ENCODE assay signal across 1 cellular context in the genomic region with DNA sequence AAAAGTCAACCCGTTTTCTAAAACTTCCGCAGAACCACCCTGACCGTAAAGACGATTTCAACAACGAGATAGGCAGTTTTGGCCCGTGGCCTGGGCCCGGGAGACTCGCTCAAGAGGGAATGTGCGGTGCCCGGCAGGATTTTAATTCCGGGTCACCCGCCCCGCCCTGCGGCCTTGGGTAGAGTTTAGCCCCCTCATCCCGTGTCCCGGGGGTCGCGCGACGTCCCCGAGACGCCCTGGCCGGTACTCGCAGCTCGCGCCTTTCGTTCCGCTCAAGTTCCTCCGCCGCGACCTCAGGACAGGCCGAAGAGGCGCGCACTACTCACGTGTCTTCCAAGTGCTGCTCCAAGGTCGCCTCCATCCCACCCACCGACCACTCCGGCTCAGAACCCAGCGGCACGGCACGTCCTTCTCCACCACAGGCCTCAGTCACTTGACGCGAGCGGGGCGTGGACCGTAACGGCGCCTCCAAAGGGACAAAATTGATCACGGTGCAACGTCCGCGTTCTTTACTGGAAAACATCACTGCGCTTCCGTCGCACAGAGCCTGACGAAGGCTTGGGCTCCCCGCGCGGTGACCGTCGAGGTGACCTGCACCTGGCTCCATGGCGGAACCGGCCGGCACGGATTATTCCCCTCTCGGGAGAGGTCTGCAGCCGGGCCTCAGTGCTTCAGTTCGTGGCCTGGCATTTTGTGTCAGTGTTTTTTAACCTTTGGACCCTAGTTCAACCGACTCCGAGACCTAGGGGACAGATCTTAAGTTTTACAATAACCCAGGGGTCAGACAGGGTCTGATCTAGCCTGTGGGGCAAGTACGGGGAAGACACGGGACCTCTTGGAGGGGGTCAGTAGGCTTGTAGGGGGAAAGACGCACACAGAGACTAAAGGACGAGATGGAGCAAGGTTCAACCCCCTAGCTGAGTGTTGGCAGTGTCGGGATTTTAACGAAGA.
TF ChIP-seq lines count a peak whose summit lies in the region.

A gene (minus strand): TSS at position 435 of the 951 bp plus-strand sequence. CDS start 74 bp downstream, at position 361.

TF ChIP-seq in HepG2, 621 proteins besides CTCF, POLR2A, EP300 and RAD21 (continued from another document and continues in another):
- TF ChIP-seq THYN1 (CRISPR knock-in tag; IDR thresholded peaks at IDR 0.05; ENCODE audit: borderline replicate concordance, low read depth) (no peak), MIER2 (CRISPR knock-in tag; IDR thresholded peaks at IDR 0.05) (peak; percentile 70), RBM22 (optimal IDR thresholded peaks at IDR 0.05; ENCODE audit: low read length) (no peak), STAT5B (CRISPR knock-in tag; IDR thresholded peaks at IDR 0.05) (no peak; the same call in 1 of the 2 replicates), ETV6 (CRISPR knock-in tag; conservative IDR thresholded peaks at IDR 0.05) (peak; percentile 82), MYC (CRISPR knock-in tag; IDR thresholded peaks at IDR 0.05; ENCODE audit: borderline replicate concordance) (peak; percentile 93), KLF15 (CRISPR knock-in tag; IDR thresholded peaks at IDR 0.05; ENCODE audit: borderline replicate concordance) (no peak; the same call in 1 of the 2 replicates), MEF2D (CRISPR knock-in tag; IDR thresholded peaks at IDR 0.05) (peak; percentile 87), TARDBP (CRISPR knock-in tag; IDR thresholded peaks at IDR 0.05) (peak; percentile 98), SMARCE1 (IDR thresholded peaks at IDR 0.05; ENCODE audit: borderline replicate concordance) (no peak), NFYC (CRISPR knock-in tag; IDR thresholded peaks at IDR 0.05) (peak; percentile 59; the same call in 1 of the 2 replicates), ZNF749 (CRISPR knock-in tag; IDR thresholded peaks at IDR 0.05; ENCODE audit: borderline replicate concordance) (peak; percentile 93; the same call in 1 of the 2 replicates), ZBTB42 (CRISPR knock-in tag; IDR thresholded peaks at IDR 0.05) (peak; percentile 83; the same call in 1 of the 2 replicates), GATAD1 (CRISPR knock-in tag; IDR thresholded peaks at IDR 0.05) (peak; percentile 97), HNF4A (CRISPR knock-in tag; IDR thresholded peaks at IDR 0.05) (peak; percentile 79), ELF3 (CRISPR knock-in tag; IDR thresholded peaks at IDR 0.05) (peak; percentile 80), FOSL1 (CRISPR knock-in tag; IDR thresholded peaks at IDR 0.05; ENCODE audit: borderline replicate concordance) (no peak), TRIM24 (CRISPR knock-in tag; IDR thresholded peaks at IDR 0.05) (no peak), ZSCAN9 (CRISPR knock-in tag; IDR thresholded peaks at IDR 0.05; ENCODE audit: borderline replicate concordance) (peak; percentile 82), HIVEP1 (CRISPR knock-in tag; IDR thresholded peaks at IDR 0.05) (peak; percentile 51; the same call in 1 of the 2 replicates), TOPORS (CRISPR knock-in tag; IDR thresholded peaks at IDR 0.05) (peak; percentile 66; the same call in 1 of the 2 replicates), SNRNP70 (IDR thresholded peaks at IDR 0.05; ENCODE audit: low read depth, low read length) (no peak), RELA (CRISPR knock-in tag; IDR thresholded peaks at IDR 0.05) (no peak), HMG20A (CRISPR knock-in tag; IDR thresholded peaks at IDR 0.05; ENCODE audit: borderline replicate concordance) (no peak; the same call in 1 of the 2 replicates), PHB2 (IDR thresholded peaks at IDR 0.05; ENCODE audit: partially characterized antibody) (no peak), POLR2AphosphoS5 (IDR thresholded peaks at IDR 0.05; ENCODE audit: low read depth, low read length) (peak; percentile 94)
- TF ChIP-seq, protein P1, sequence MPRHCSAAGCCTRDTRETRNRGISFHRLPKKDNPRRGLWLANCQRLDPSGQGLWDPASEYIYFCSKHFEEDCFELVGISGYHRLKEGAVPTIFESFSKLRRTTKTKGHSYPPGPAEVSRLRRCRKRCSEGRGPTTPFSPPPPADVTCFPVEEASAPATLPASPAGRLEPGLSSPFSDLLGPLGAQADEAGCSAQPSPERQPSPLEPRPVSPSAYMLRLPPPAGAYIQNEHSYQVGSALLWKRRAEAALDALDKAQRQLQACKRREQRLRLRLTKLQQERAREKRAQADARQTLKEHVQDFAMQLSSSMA (CRISPR knock-in tag; IDR thresholded peaks at IDR 0.05): peak; percentile 93; the same call in 1 of the 2 replicates
- TF ChIP-seq, protein P2, sequence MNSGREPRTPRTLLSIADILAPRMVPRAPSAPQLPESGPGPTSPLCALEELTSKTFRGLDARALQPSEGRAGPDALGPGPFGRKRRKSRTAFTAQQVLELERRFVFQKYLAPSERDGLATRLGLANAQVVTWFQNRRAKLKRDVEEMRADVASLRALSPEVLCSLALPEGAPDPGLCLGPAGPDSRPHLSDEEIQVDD (CRISPR knock-in tag; IDR thresholded peaks at IDR 0.05; ENCODE audit: borderline replicate concordance): peak; percentile 83
- TF ChIP-seq, protein P3, sequence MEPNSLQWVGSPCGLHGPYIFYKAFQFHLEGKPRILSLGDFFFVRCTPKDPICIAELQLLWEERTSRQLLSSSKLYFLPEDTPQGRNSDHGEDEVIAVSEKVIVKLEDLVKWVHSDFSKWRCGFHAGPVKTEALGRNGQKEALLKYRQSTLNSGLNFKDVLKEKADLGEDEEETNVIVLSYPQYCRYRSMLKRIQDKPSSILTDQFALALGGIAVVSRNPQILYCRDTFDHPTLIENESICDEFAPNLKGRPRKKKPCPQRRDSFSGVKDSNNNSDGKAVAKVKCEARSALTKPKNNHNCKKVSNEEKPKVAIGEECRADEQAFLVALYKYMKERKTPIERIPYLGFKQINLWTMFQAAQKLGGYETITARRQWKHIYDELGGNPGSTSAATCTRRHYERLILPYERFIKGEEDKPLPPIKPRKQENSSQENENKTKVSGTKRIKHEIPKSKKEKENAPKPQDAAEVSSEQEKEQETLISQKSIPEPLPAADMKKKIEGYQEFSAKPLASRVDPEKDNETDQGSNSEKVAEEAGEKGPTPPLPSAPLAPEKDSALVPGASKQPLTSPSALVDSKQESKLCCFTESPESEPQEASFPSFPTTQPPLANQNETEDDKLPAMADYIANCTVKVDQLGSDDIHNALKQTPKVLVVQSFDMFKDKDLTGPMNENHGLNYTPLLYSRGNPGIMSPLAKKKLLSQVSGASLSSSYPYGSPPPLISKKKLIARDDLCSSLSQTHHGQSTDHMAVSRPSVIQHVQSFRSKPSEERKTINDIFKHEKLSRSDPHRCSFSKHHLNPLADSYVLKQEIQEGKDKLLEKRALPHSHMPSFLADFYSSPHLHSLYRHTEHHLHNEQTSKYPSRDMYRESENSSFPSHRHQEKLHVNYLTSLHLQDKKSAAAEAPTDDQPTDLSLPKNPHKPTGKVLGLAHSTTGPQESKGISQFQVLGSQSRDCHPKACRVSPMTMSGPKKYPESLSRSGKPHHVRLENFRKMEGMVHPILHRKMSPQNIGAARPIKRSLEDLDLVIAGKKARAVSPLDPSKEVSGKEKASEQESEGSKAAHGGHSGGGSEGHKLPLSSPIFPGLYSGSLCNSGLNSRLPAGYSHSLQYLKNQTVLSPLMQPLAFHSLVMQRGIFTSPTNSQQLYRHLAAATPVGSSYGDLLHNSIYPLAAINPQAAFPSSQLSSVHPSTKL (CRISPR knock-in tag; IDR thresholded peaks at IDR 0.05): peak; percentile 82
- TF ChIP-seq, protein P4, sequence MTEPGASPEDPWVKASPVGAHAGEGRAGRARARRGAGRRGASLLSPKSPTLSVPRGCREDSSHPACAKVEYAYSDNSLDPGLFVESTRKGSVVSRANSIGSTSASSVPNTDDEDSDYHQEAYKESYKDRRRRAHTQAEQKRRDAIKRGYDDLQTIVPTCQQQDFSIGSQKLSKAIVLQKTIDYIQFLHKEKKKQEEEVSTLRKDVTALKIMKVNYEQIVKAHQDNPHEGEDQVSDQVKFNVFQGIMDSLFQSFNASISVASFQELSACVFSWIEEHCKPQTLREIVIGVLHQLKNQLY (CRISPR knock-in tag; IDR thresholded peaks at IDR 0.05): peak; percentile 50; the same call in 1 of the 2 replicates
- TF ChIP-seq, protein P5, sequence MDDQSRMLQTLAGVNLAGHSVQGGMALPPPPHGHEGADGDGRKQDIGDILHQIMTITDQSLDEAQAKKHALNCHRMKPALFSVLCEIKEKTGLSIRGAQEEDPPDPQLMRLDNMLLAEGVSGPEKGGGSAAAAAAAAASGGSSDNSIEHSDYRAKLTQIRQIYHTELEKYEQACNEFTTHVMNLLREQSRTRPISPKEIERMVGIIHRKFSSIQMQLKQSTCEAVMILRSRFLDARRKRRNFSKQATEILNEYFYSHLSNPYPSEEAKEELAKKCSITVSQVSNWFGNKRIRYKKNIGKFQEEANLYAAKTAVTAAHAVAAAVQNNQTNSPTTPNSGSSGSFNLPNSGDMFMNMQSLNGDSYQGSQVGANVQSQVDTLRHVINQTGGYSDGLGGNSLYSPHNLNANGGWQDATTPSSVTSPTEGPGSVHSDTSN (CRISPR knock-in tag; IDR thresholded peaks at IDR 0.05; ENCODE audit: borderline replicate concordance): no peak
- TF ChIP-seq, protein P6, sequence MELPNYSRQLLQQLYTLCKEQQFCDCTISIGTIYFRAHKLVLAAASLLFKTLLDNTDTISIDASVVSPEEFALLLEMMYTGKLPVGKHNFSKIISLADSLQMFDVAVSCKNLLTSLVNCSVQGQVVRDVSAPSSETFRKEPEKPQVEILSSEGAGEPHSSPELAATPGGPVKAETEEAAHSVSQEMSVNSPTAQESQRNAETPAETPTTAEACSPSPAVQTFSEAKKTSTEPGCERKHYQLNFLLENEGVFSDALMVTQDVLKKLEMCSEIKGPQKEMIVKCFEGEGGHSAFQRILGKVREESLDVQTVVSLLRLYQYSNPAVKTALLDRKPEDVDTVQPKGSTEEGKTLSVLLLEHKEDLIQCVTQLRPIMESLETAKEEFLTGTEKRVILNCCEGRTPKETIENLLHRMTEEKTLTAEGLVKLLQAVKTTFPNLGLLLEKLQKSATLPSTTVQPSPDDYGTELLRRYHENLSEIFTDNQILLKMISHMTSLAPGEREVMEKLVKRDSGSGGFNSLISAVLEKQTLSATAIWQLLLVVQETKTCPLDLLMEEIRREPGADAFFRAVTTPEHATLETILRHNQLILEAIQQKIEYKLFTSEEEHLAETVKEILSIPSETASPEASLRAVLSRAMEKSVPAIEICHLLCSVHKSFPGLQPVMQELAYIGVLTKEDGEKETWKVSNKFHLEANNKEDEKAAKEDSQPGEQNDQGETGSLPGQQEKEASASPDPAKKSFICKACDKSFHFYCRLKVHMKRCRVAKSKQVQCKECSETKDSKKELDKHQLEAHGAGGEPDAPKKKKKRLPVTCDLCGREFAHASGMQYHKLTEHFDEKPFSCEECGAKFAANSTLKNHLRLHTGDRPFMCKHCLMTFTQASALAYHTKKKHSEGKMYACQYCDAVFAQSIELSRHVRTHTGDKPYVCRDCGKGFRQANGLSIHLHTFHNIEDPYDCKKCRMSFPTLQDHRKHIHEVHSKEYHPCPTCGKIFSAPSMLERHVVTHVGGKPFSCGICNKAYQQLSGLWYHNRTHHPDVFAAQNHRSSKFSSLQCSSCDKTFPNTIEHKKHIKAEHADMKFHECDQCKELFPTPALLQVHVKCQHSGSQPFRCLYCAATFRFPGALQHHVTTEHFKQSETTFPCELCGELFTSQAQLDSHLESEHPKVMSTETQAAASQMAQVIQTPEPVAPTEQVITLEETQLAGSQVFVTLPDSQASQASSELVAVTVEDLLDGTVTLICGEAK (IDR thresholded peaks at IDR 0.05): no peak
- TF ChIP-seq, protein P6 (CRISPR knock-in tag; IDR thresholded peaks at IDR 0.05): peak; percentile 94
- TF ChIP-seq, protein P7, sequence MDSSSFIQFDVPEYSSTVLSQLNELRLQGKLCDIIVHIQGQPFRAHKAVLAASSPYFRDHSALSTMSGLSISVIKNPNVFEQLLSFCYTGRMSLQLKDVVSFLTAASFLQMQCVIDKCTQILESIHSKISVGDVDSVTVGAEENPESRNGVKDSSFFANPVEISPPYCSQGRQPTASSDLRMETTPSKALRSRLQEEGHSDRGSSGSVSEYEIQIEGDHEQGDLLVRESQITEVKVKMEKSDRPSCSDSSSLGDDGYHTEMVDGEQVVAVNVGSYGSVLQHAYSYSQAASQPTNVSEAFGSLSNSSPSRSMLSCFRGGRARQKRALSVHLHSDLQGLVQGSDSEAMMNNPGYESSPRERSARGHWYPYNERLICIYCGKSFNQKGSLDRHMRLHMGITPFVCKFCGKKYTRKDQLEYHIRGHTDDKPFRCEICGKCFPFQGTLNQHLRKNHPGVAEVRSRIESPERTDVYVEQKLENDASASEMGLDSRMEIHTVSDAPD (CRISPR knock-in tag; IDR thresholded peaks at IDR 0.05): no peak
- TF ChIP-seq, protein P8, sequence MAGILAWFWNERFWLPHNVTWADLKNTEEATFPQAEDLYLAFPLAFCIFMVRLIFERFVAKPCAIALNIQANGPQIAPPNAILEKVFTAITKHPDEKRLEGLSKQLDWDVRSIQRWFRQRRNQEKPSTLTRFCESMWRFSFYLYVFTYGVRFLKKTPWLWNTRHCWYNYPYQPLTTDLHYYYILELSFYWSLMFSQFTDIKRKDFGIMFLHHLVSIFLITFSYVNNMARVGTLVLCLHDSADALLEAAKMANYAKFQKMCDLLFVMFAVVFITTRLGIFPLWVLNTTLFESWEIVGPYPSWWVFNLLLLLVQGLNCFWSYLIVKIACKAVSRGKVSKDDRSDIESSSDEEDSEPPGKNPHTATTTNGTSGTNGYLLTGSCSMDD (CRISPR knock-in tag; IDR thresholded peaks at IDR 0.05): 0 out of 2 replicates have a peak, but pooled peaks have one; percentile 7
